Comparison of ENCODE assay signal across 12 cellular contexts in genomic region chr9:89677696-89678393, GRCh38.
DNase-seq lines count a peak whose midpoint lies in the region; ATAC-seq and TF ChIP-seq lines count a peak whose summit lies in the region.
"Had no signal": no experiment of that assay in that cellular context is flagged by ENCODE, and none has a peak within 500 bp of the region (broad histone marks: within the 10 kb centered on the region; RNA-seq: fewer than 3 reads in every experiment).

No MANE protein-coding gene starts in this region.

- no peak overlapping the region for H3K4me3 ChIP-seq in mesodermal cell (ENCODE audit: extremely low read depth, insufficient read depth, low read length, poor library complexity, severe bottlenecking)

- H3K4me1 ChIP-seq in mesodermal cell (ENCODE audit: control insufficient read depth, insufficient read depth, low read length, poor library complexity, severe bottlenecking) = peaks cover 14% of the 10 kb centered on the region

- peak overlapping the region; percentile 36 for H3K27ac ChIP-seq in mesodermal cell (ENCODE audit: low read depth, low read length, severe bottlenecking)

- WGBS in mesodermal cell (ENCODE audit: insufficient coverage in 2 of 2), 2 experiments = 21 to 24% methylated on average over 10 of the region's 12 CpGs

- TF ChIP-seq CTCF in GM20000 (IDR thresholded peaks at IDR 0.05; ENCODE audit: extremely low read depth, missing control alignments) = no peak

- H3K36me3 ChIP-seq in mesodermal cell (ENCODE audit: control insufficient read depth, insufficient read depth, low read length) = no peaks in the 10 kb centered on the region

- DNase-seq in DMS 273 treated with DMSO at 0.1 percent for 48 hours (lab: John Stamatoyannopoulos, UW) (peak; percentile 63), NCI-H146 (lab: John Stamatoyannopoulos, UW) (peak; percentile 94), SHP77 (lab: John Stamatoyannopoulos, UW) (peak; percentile 71 to 80), GM20000 (ENCODE audit: low spot score) (no peak)
- DNase-seq in activated CD4-positive, CD25-positive, alpha-beta regulatory T cell (lab: John Stamatoyannopoulos, UW) = no peak
- DNase-seq in activated CD8-positive, alpha-beta memory T cell treated with anti-CD3 and anti-CD28 coated beads for 24 hours = no peak
- DNase-seq: activated CD4-positive, alpha-beta T cell treated with anti-CD3 and anti-CD28 coated beads for 36 hours; CD4-positive, CD25-positive, alpha-beta regulatory T cell; KG1; stimulated activated CD4-positive, alpha-beta T cell treated with anti-CD3 and anti-CD28 coated beads, Interleukin-2, amount 100 ng/mL, for 24 hours had no signal

- no peak for ATAC-seq in HG03159 (IDR thresholded peaks at IDR 0.05; ENCODE audit: unreplicated experiment)
- ATAC-seq: activated CD4-positive, alpha-beta T cell treated with anti-CD3 and anti-CD28 coated beads for 36 hours had no signal

- no peaks in the 10 kb centered on the region for H3K9me3 ChIP-seq in mesodermal cell (ENCODE audit: control insufficient read depth, low read length)

Comparison
In these comparisons a context has a peak if more than half of its experiments do, and no peak if none do; other contexts are left out.
1. DNase-seq: peak in DMS 273 treated with DMSO at 0.1 percent for 48 hours (single experiment), NCI-H146 (single experiment) and SHP77 (2 of 2); none in GM20000 (single experiment), activated CD4-positive, CD25-positive, alpha-beta regulatory T cell (0 of 4) and activated CD8-positive, alpha-beta memory T cell treated with anti-CD3 and anti-CD28 coated beads for 24 hours (single experiment).